In the genomic region with DNA sequence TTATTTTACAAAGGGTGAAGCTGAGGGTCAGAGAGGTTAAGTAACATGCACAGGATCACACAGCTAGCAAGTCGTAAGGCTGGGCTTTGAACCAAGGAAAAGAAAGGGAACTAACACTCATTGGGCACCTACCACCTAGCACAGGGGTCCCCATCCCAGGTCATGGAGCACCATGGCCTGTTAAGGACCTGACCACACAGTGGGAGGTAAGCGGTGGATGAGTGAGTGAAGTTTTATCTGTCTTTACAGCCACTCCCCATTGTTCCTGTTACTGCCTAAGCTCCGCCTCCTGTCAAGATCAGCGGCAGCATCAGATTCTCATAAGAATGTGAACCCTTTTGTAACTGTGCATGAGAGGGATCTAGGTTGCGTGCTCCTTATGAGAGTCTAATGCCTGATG, we compare ENCODE assay signal across 25 cellular contexts.
"Had no signal": no experiment of that assay in that cellular context is flagged by ENCODE, and none has a peak within 500 bp of the region (broad histone marks: within the 10 kb centered on the region; RNA-seq: fewer than 3 reads in every experiment).

No MANE protein-coding gene starts in this region.

- H3K4me2 ChIP-seq: hepatocyte had no signal

- H3K27ac ChIP-seq: colonic mucosa, coronary artery, dorsolateral prefrontal cortex, epithelial cell of prostate, esophagus muscularis mucosa, esophagus squamous epithelium, foreskin keratinocyte, gastrocnemius medialis, gastroesophageal sphincter, heart left ventricle, heart right ventricle, hepatocyte had no signal

- H3K79me2 ChIP-seq: hepatocyte had no signal

- H3K4me3 Mint-ChIP-seq: dendritic cell treated with granulocyte-macrophage colony-stimulating factor and Interleukin-4, amounts not matched to agents 40 ng/mL and 50 ng/mL, for 4 days; effector memory CD8-positive, alpha-beta T cell had no signal

- H3K9me3 Mint-ChIP-seq: dendritic cell treated with granulocyte-macrophage colony-stimulating factor and Interleukin-4, amounts not matched to agents 40 ng/mL and 50 ng/mL, for 4 days; effector memory CD8-positive, alpha-beta T cell had no signal

- H3K36me3 ChIP-seq: colonic mucosa, esophagus muscularis mucosa, esophagus squamous epithelium, gastrocnemius medialis, gastroesophageal sphincter, heart left ventricle, heart right ventricle had no signal

- H3K4me3 ChIP-seq: colonic mucosa, coronary artery, dorsolateral prefrontal cortex, esophagus muscularis mucosa, esophagus squamous epithelium, gastrocnemius medialis, gastroesophageal sphincter, heart left ventricle, heart right ventricle, hepatocyte had no signal

- H3K4me1 ChIP-seq: colonic mucosa, esophagus muscularis mucosa, esophagus squamous epithelium, foreskin keratinocyte, gastrocnemius medialis, gastroesophageal sphincter, heart left ventricle, heart right ventricle had no signal

- DNase-seq: colonic mucosa; cortex of kidney; dermis blood vessel endothelial cell; dorsolateral prefrontal cortex; effector CD4-positive, alpha-beta T cell; effector CD8-positive, alpha-beta T cell; effector memory CD4-positive, alpha-beta T cell; effector memory CD8-positive, alpha-beta T cell; erythroblast; esophagus squamous epithelium; foreskin fibroblast; foreskin keratinocyte; foreskin melanocyte; gastrocnemius medialis; glutamatergic neuron; head of caudate nucleus; heart left ventricle; heart right ventricle had no signal

- ATAC-seq: effector memory CD8-positive, alpha-beta T cell; esophagus mucosa; foreskin keratinocyte; gastrocnemius medialis; gastroesophageal sphincter; heart left ventricle; heart right ventricle had no signal

- H2AFZ ChIP-seq: hepatocyte had no signal

- H3K27ac Mint-ChIP-seq: dendritic cell treated with granulocyte-macrophage colony-stimulating factor and Interleukin-4, amounts not matched to agents 40 ng/mL and 50 ng/mL, for 4 days; effector memory CD8-positive, alpha-beta T cell had no signal

- H3K9me3 ChIP-seq: colonic mucosa, esophagus muscularis mucosa, esophagus squamous epithelium, gastrocnemius medialis, gastroesophageal sphincter, heart left ventricle, heart right ventricle had no signal

- H3K27me3 ChIP-seq: colonic mucosa, gastrocnemius medialis, hepatocyte had no signal
